In the genomic region with DNA sequence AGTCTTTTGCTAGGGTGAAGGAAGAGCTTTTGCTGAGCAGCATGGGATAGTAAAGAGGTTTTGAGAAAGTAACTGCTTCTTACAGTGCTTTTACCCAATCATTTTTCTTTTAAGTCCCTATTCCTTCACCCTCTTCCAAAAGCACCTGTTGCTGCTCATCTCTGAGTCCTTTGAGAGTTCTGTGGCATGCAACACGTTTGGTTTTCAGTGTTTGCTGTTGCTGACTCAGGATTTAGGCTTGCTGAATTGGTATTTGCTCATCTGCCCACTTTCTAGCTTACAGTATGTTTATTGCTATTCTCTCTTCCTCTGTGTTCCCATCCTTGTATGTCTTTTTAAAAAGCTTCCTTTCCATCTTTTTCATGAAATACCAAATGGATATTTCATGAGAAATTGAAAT, we compare ENCODE assay signal across 2 cellular contexts.
TF ChIP-seq lines count a peak whose summit lies in the region.

No MANE protein-coding gene starts in this region.

TF ChIP-seq in K562, 482 proteins besides CTCF, POLR2A, EP300 and RAD21:
- TF ChIP-seq ILK (tag; IDR thresholded peaks at IDR 0.05; ENCODE audit: borderline replicate concordance, low read depth): no peak
- TF ChIP-seq ZNF316 (IDR thresholded peaks at IDR 0.05): peak; percentile 67
- TF ChIP-seq C11orf30 (IDR thresholded peaks at IDR 0.05; ENCODE audit: low read depth): peak; percentile 37; the same call in 1 of the 2 replicates
- TF ChIP-seq CEBPB (tag; IDR thresholded peaks at IDR 0.05): no peak
- no peak for TF ChIP-seq TSC22D4 (tag; IDR thresholded peaks at IDR 0.05)

TF ChIP-seq in HepG2, 621 proteins besides CTCF, POLR2A, EP300 and RAD21:
- TF ChIP-seq ZNF343 (CRISPR knock-in tag; IDR thresholded peaks at IDR 0.05) (no peak), MZF1 (CRISPR knock-in tag; IDR thresholded peaks at IDR 0.05; ENCODE audit: borderline replicate concordance) (no peak), ADNP (CRISPR knock-in tag; IDR thresholded peaks at IDR 0.05) (no peak), SIN3A (IDR thresholded peaks at IDR 0.05; ENCODE audit: borderline replicate concordance, low read depth, low read length) (no peak), RBAK (CRISPR knock-in tag; IDR thresholded peaks at IDR 0.05) (no peak), ZNF225 (CRISPR knock-in tag; IDR thresholded peaks at IDR 0.05) (no peak), MAFK (conservative IDR thresholded peaks at IDR 0.05 in 1 of 2, IDR thresholded peaks at IDR 0.05 in 1 of 2; ENCODE audit: low read length in 2 of 2) (peak; percentile 93 to 94), MAFF (IDR thresholded peaks at IDR 0.05; ENCODE audit: low read depth, low read length) (peak; percentile 94), MEF2D (CRISPR knock-in tag; IDR thresholded peaks at IDR 0.05) (no peak)
- TF ChIP-seq, protein P1, sequence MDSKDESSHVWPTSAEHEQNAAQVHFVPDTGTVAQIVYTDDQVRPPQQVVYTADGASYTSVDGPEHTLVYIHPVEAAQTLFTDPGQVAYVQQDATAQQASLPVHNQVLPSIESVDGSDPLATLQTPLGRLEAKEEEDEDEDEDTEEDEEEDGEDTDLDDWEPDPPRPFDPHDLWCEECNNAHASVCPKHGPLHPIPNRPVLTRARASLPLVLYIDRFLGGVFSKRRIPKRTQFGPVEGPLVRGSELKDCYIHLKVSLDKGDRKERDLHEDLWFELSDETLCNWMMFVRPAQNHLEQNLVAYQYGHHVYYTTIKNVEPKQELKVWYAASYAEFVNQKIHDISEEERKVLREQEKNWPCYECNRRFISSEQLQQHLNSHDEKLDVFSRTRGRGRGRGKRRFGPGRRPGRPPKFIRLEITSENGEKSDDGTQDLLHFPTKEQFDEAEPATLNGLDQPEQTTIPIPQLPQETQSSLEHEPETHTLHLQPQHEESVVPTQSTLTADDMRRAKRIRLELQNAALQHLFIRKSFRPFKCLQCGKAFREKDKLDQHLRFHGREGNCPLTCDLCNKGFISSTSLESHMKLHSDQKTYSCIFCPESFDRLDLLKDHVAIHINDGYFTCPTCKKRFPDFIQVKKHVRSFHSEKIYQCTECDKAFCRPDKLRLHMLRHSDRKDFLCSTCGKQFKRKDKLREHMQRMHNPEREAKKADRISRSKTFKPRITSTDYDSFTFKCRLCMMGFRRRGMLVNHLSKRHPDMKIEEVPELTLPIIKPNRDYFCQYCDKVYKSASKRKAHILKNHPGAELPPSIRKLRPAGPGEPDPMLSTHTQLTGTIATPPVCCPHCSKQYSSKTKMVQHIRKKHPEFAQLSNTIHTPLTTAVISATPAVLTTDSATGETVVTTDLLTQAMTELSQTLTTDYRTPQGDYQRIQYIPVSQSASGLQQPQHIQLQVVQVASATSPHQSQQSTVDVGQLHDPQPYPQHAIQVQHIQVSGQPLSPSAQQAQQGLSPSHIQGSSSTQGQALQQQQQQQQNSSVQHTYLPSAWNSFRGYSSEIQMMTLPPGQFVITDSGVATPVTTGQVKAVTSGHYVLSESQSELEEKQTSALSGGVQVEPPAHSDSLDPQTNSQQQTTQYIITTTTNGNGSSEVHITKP (CRISPR knock-in tag; IDR thresholded peaks at IDR 0.05; ENCODE audit: low read depth): no peak
- TF ChIP-seq, protein P2, sequence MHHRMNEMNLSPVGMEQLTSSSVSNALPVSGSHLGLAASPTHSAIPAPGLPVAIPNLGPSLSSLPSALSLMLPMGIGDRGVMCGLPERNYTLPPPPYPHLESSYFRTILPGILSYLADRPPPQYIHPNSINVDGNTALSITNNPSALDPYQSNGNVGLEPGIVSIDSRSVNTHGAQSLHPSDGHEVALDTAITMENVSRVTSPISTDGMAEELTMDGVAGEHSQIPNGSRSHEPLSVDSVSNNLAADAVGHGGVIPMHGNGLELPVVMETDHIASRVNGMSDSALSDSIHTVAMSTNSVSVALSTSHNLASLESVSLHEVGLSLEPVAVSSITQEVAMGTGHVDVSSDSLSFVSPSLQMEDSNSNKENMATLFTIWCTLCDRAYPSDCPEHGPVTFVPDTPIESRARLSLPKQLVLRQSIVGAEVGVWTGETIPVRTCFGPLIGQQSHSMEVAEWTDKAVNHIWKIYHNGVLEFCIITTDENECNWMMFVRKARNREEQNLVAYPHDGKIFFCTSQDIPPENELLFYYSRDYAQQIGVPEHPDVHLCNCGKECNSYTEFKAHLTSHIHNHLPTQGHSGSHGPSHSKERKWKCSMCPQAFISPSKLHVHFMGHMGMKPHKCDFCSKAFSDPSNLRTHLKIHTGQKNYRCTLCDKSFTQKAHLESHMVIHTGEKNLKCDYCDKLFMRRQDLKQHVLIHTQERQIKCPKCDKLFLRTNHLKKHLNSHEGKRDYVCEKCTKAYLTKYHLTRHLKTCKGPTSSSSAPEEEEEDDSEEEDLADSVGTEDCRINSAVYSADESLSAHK (CRISPR knock-in tag; IDR thresholded peaks at IDR 0.05; ENCODE audit: borderline replicate concordance): no peak
